9 cellular contexts compared by ENCODE assay signal in genomic region chr12:89333564-89334252, GRCh38. TPM values are rescaled to one million over a fixed set of nuclear protein-coding genes. Genes with fewer than 3 reads are reported as not detected.
A peak's percentile ranks its signal among the peaks of the same experiment; 100 is the strongest.
DNase-seq lines count a peak whose midpoint lies in the region; ATAC-seq lines count a peak whose summit lies in the region.
"Had no signal": no experiment of that assay in that cellular context is flagged by ENCODE, and none has a peak within 500 bp of the region (broad histone marks: within the 10 kb centered on the region; RNA-seq: fewer than 3 reads in every experiment).

No MANE protein-coding gene starts in this region.

- H3K9me3 Mint-ChIP-seq in activated CD4-positive, alpha-beta T cell treated with anti-CD3 and anti-CD28 coated beads, Interleukin-2, amount 10 ng/mL, durations not matched to agents 7 days and 5 days, result peaks cover 16% of the 10 kb centered on the region
- H3K9me3 Mint-ChIP-seq in activated naive CD8-positive, alpha-beta T cell treated with anti-CD3 and anti-CD28 coated beads, Interleukin-2, amount 10 ng/mL, durations not matched to agents 7 days and 5 days, result peaks cover 6% of the 10 kb centered on the region
- peaks cover 12% of the 10 kb centered on the region for H3K9me3 Mint-ChIP-seq in stimulated activated effector memory CD8-positive, alpha-beta T cell treated with anti-CD3 and anti-CD28 coated beads, Interleukin-12 subunit alpha, Interleukin-12 subunit beta, amount 100 ng/mL, for 72 hours

- peak; percentile 98 for ATAC-seq in activated naive CD8-positive, alpha-beta T cell treated with anti-CD3 and anti-CD28 coated beads, Interleukin-2, amount 10 ng/mL, durations not matched to agents 7 days and 5 days (ENCODE audit: low read depth)
- peak; percentile 90 for ATAC-seq in stimulated activated effector memory CD8-positive, alpha-beta T cell treated with anti-CD3 and anti-CD28 coated beads, Interleukin-12 subunit alpha, Interleukin-12 subunit beta, amount 100 ng/mL, for 72 hours
- ATAC-seq in HG03460 (IDR thresholded peaks at IDR 0.05; ENCODE audit: unreplicated experiment), result no peak

- H3K27ac Mint-ChIP-seq in activated CD4-positive, alpha-beta T cell treated with anti-CD3 and anti-CD28 coated beads, Interleukin-2, amount 10 ng/mL, durations not matched to agents 7 days and 5 days, result peak overlapping the region; percentile 42
- peak overlapping the region; percentile 62 for H3K27ac Mint-ChIP-seq in activated naive CD8-positive, alpha-beta T cell treated with anti-CD3 and anti-CD28 coated beads, Interleukin-2, amount 10 ng/mL, durations not matched to agents 7 days and 5 days
- peak overlapping the region; percentile 72 for H3K27ac Mint-ChIP-seq in stimulated activated effector memory CD8-positive, alpha-beta T cell treated with anti-CD3 and anti-CD28 coated beads, Interleukin-12 subunit alpha, Interleukin-12 subunit beta, amount 100 ng/mL, for 72 hours

- peak overlapping the region; percentile 40 for H3K4me3 Mint-ChIP-seq in activated CD4-positive, alpha-beta T cell treated with anti-CD3 and anti-CD28 coated beads, Interleukin-2, amount 10 ng/mL, durations not matched to agents 7 days and 5 days
- H3K4me3 Mint-ChIP-seq in activated naive CD8-positive, alpha-beta T cell treated with anti-CD3 and anti-CD28 coated beads, Interleukin-2, amount 10 ng/mL, durations not matched to agents 7 days and 5 days, result peak overlapping the region; percentile 75
- H3K4me3 Mint-ChIP-seq in stimulated activated effector memory CD8-positive, alpha-beta T cell treated with anti-CD3 and anti-CD28 coated beads, Interleukin-12 subunit alpha, Interleukin-12 subunit beta, amount 100 ng/mL, for 72 hours, result peak overlapping the region; percentile 52

- POLR2A ChIA-PET in activated CD4-positive, alpha-beta T cell treated with anti-CD3 and anti-CD28 coated beads, Interleukin-2, amount 10 ng/mL, durations not matched to agents 7 days and 5 days (lab: Charles Lee), result interaction anchor here (0.6 kb wide), 1 partner anchor 295 kb away, joined by 15 read pairs; no protein-coding TSS in a partner anchor
- POLR2A ChIA-PET in activated naive CD8-positive, alpha-beta T cell treated with anti-CD3 and anti-CD28 coated beads, Interleukin-2, amount 10 ng/mL, durations not matched to agents 7 days and 5 days (lab: Charles Lee), result interaction anchor here (1.3 to 3.1 kb wide), 3 partner anchors 12 to 89 kb away, joined by 3 to 14 read pairs (median 6); partner anchors contain the start of gene DUSP6

- H3K27me3 Mint-ChIP-seq in activated CD4-positive, alpha-beta T cell treated with anti-CD3 and anti-CD28 coated beads, Interleukin-2, amount 10 ng/mL, durations not matched to agents 7 days and 5 days, result no peaks in the 10 kb centered on the region
- H3K27me3 Mint-ChIP-seq in activated naive CD8-positive, alpha-beta T cell treated with anti-CD3 and anti-CD28 coated beads, Interleukin-2, amount 10 ng/mL, durations not matched to agents 7 days and 5 days, result no peaks in the 10 kb centered on the region

- CTCF ChIA-PET in activated CD4-positive, alpha-beta T cell treated with anti-CD3 and anti-CD28 coated beads, Interleukin-2, amount 10 ng/mL, durations not matched to agents 7 days and 5 days (lab: Charles Lee), result interaction anchor here (0.6 to 1.7 kb wide), 5 partner anchors 11 to 101 kb away, joined by 3 to 5 read pairs (median 3); no protein-coding TSS in a partner anchor

- peaks cover 33% of the 10 kb centered on the region for H3K4me1 Mint-ChIP-seq in activated CD4-positive, alpha-beta T cell treated with anti-CD3 and anti-CD28 coated beads, Interleukin-2, amount 10 ng/mL, durations not matched to agents 7 days and 5 days
- peaks cover 18% of the 10 kb centered on the region for H3K4me1 Mint-ChIP-seq in activated naive CD8-positive, alpha-beta T cell treated with anti-CD3 and anti-CD28 coated beads, Interleukin-2, amount 10 ng/mL, durations not matched to agents 7 days and 5 days
- H3K4me1 Mint-ChIP-seq in stimulated activated effector memory CD8-positive, alpha-beta T cell treated with anti-CD3 and anti-CD28 coated beads, Interleukin-12 subunit alpha, Interleukin-12 subunit beta, amount 100 ng/mL, for 72 hours, result peaks cover 13% of the 10 kb centered on the region

- DNase-seq in activated CD4-positive, alpha-beta T cell treated with anti-CD3 and anti-CD28 coated beads, Interleukin-2, amount 10 ng/mL, durations not matched to agents 7 days and 5 days, result peak; percentile 55
- DNase-seq in activated CD4-positive, alpha-beta T cell treated with anti-CD3 and anti-CD28 coated beads, Interleukin-2, amount 50 U/mL, for 4 hours, result no peak
- DNase-seq in HT1080 (ENCODE audit: low read depth), result peak; percentile 30
- no peak for DNase-seq in activated naive CD8-positive, alpha-beta T cell treated with anti-CD3 and anti-CD28 coated beads, Interleukin-2, amount 10 ng/mL, durations not matched to agents 7 days and 5 days
- DNase-seq in stimulated activated effector memory CD8-positive, alpha-beta T cell treated with anti-CD3 and anti-CD28 coated beads, Interleukin-12 subunit alpha, Interleukin-12 subunit beta, amount 100 ng/mL, for 72 hours (ENCODE audit: low spot score in 2 of 2), result no peak
- DNase-seq in occipital lobe (lab: John Stamatoyannopoulos, UW), result no peak
- no peak for DNase-seq in foreskin melanocyte
- DNase-seq: mammary epithelial cell had no signal

- H3K36me3 Mint-ChIP-seq in activated CD4-positive, alpha-beta T cell treated with anti-CD3 and anti-CD28 coated beads, Interleukin-2, amount 10 ng/mL, durations not matched to agents 7 days and 5 days (ENCODE audit: low read depth), result peaks cover 11% of the 10 kb centered on the region
- H3K36me3 Mint-ChIP-seq in activated naive CD8-positive, alpha-beta T cell treated with anti-CD3 and anti-CD28 coated beads, Interleukin-2, amount 10 ng/mL, durations not matched to agents 7 days and 5 days, result peaks cover 10% of the 10 kb centered on the region
- no peaks in the 10 kb centered on the region for H3K36me3 Mint-ChIP-seq in stimulated activated effector memory CD8-positive, alpha-beta T cell treated with anti-CD3 and anti-CD28 coated beads, Interleukin-12 subunit alpha, Interleukin-12 subunit beta, amount 100 ng/mL, for 72 hours

RNA-seq across cellular contexts. Expression of gene DUSP6, which starts 18.6 kb away (rescaled TPM):
- total RNA-seq in activated CD4-positive, alpha-beta T cell treated with anti-CD3 and anti-CD28 coated beads, Interleukin-2, amount 10 ng/mL, durations not matched to agents 7 days and 5 days, result 10 to 100 TPM; 48.2 to 48.5 TPM
- total RNA-seq in HT1080 (2014; rRNA removed; shearing (Covaris generic)), result 0.32 and 1.2 TPM in 2 replicates
- polyA plus RNA-seq in HT1080 (2015; cell fraction: cytosol; rRNA removed), result 0.44 and 0.89 TPM in 2 replicates
- polyA plus RNA-seq in HT1080 (2015; cell fraction: nucleus; rRNA removed), result 0.37 and 1.4 TPM in 2 replicates
- total RNA-seq in activated naive CD8-positive, alpha-beta T cell treated with anti-CD3 and anti-CD28 coated beads, Interleukin-2, amount 10 ng/mL, durations not matched to agents 7 days and 5 days, result 10 to 100 TPM; 77.5 to 85.0 TPM
- total RNA-seq in occipital lobe, result 34.5 TPM

Comparison
In these comparisons a context has a peak if more than half of its experiments do, and no peak if none do; other contexts are left out.
1. DNase-seq: peak in activated CD4-positive, alpha-beta T cell treated with anti-CD3 and anti-CD28 coated beads, Interleukin-2, amount 10 ng/mL, durations not matched to agents 7 days and 5 days (single experiment) and HT1080 (single experiment); none in activated CD4-positive, alpha-beta T cell treated with anti-CD3 and anti-CD28 coated beads, Interleukin-2, amount 50 U/mL, for 4 hours (0 of 2), activated naive CD8-positive, alpha-beta T cell treated with anti-CD3 and anti-CD28 coated beads, Interleukin-2, amount 10 ng/mL, durations not matched to agents 7 days and 5 days (single experiment), stimulated activated effector memory CD8-positive, alpha-beta T cell treated with anti-CD3 and anti-CD28 coated beads, Interleukin-12 subunit alpha, Interleukin-12 subunit beta, amount 100 ng/mL, for 72 hours (0 of 2), occipital lobe (single experiment) and foreskin melanocyte (single experiment).
2. RNA of gene DUSP6, which starts 18.6 kb away (total RNA-seq): 77.5 to 85.0 TPM in activated naive CD8-positive, alpha-beta T cell treated with anti-CD3 and anti-CD28 coated beads, Interleukin-2, amount 10 ng/mL, durations not matched to agents 7 days and 5 days, 48.2 to 48.5 TPM in activated CD4-positive, alpha-beta T cell treated with anti-CD3 and anti-CD28 coated beads, Interleukin-2, amount 10 ng/mL, durations not matched to agents 7 days and 5 days and 34.5 TPM in occipital lobe (single experiment); 0.32 to 1.2 TPM in HT1080; every median in the first group is over 10 times any median in the second.
3. Peak in every context shown above with its lines, with median percentiles within 50 percentile points of each other: H3K27ac Mint-ChIP-seq and H3K4me3 Mint-ChIP-seq.